1 cellular context compared by ENCODE assay signal in the genomic region with DNA sequence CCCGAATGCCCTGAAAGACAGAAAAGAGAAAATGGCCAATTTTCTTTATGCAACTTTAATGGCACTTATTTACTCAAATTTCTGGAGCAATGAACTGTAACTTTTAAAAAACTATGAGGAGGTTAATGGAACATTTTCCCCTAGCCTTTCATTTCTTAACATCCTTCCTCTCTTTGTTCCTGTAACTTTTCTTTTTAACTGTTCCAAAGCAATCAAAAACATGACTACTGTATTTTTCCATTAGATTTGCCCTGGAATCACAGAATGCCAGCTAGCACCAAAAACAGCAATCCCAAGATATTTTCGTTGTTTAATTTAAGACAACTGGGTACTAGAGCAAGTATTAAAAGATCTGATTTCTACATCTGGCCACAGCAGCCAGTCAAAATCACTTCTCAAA.
TF ChIP-seq lines count a peak whose summit lies in the region.

No MANE protein-coding gene starts in this region.

TF ChIP-seq in GM12878, 131 proteins besides CTCF, POLR2A, EP300 and RAD21:
- TF ChIP-seq CBFB (IDR thresholded peaks at IDR 0.05; ENCODE audit: low read depth) (no peak), WRNIP1 (IDR thresholded peaks at IDR 0.05; ENCODE audit: borderline replicate concordance, low read depth, low read length) (no peak), LARP7 (IDR thresholded peaks at IDR 0.05) (no peak), CHD4 (IDR thresholded peaks at IDR 0.05) (no peak), HDAC6 (IDR thresholded peaks at IDR 0.05; ENCODE audit: unreplicated experiment) (no peak), EGR1 (IDR thresholded peaks at IDR 0.05; ENCODE audit: borderline replicate concordance in 1 of 2, low read depth in 2 of 2, low read length in 2 of 2) (no peak), ZNF24 (IDR thresholded peaks at IDR 0.05) (no peak), BCL11A (IDR thresholded peaks at IDR 0.05; ENCODE audit: low read depth, low read length) (no peak), RB1 (IDR thresholded peaks at IDR 0.05; ENCODE audit: borderline replicate concordance) (no peak)
- TF ChIP-seq, protein P1, sequence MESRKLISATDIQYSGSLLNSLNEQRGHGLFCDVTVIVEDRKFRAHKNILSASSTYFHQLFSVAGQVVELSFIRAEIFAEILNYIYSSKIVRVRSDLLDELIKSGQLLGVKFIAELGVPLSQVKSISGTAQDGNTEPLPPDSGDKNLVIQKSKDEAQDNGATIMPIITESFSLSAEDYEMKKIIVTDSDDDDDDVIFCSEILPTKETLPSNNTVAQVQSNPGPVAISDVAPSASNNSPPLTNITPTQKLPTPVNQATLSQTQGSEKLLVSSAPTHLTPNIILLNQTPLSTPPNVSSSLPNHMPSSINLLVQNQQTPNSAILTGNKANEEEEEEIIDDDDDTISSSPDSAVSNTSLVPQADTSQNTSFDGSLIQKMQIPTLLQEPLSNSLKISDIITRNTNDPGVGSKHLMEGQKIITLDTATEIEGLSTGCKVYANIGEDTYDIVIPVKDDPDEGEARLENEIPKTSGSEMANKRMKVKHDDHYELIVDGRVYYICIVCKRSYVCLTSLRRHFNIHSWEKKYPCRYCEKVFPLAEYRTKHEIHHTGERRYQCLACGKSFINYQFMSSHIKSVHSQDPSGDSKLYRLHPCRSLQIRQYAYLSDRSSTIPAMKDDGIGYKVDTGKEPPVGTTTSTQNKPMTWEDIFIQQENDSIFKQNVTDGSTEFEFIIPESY (IDR thresholded peaks at IDR 0.05): no peak
- TF ChIP-seq, protein P2, sequence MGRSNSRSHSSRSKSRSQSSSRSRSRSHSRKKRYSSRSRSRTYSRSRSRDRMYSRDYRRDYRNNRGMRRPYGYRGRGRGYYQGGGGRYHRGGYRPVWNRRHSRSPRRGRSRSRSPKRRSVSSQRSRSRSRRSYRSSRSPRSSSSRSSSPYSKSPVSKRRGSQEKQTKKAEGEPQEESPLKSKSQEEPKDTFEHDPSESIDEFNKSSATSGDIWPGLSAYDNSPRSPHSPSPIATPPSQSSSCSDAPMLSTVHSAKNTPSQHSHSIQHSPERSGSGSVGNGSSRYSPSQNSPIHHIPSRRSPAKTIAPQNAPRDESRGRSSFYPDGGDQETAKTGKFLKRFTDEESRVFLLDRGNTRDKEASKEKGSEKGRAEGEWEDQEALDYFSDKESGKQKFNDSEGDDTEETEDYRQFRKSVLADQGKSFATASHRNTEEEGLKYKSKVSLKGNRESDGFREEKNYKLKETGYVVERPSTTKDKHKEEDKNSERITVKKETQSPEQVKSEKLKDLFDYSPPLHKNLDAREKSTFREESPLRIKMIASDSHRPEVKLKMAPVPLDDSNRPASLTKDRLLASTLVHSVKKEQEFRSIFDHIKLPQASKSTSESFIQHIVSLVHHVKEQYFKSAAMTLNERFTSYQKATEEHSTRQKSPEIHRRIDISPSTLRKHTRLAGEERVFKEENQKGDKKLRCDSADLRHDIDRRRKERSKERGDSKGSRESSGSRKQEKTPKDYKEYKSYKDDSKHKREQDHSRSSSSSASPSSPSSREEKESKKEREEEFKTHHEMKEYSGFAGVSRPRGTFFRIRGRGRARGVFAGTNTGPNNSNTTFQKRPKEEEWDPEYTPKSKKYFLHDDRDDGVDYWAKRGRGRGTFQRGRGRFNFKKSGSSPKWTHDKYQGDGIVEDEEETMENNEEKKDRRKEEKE (IDR thresholded peaks at IDR 0.05): no peak
